19 cellular contexts compared by ENCODE assay signal in the genomic region with DNA sequence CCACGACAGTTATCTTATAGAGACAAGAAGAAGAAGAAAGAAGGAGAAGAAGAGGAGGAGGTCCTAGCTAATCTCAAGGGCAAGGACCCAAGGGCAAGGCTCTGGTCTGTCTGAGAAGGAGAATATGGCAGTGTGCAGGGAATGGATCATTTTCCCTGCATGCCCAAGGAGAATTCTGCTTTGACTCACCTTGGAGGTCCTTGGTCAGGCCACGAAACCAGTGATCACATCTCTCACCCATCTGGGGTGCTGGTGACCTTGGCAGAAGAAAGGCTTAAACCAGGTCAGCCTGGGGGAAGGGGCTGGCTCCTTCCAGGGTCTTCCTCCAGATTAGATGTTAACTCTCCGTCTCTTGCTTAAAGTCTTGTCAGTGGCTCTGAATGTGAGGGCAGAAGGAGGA. TPM values are rescaled to one million over a fixed set of nuclear protein-coding genes. Genes with fewer than 3 reads are reported as not detected.
DNase-seq lines count a peak whose midpoint lies in the region; ATAC-seq and TF ChIP-seq lines count a peak whose summit lies in the region.
"Had no signal": no experiment of that assay in that cellular context is flagged by ENCODE, and none has a peak within 500 bp of the region (broad histone marks: within the 10 kb centered on the region; RNA-seq: fewer than 3 reads in every experiment).

No MANE protein-coding gene starts in this region.

- H3K36me3 Mint-ChIP-seq in activated T-cell treated with anti-CD3 and anti-CD28 coated beads, Interleukin-2, amount 50 U/mL, for 4 hours (ENCODE audit: insufficient read depth) = peaks cover 11% of the 10 kb centered on the region
- H3K36me3 Mint-ChIP-seq in T-cell (peaks cover 24% of the 10 kb centered on the region), glutamatergic neuron (ENCODE audit: unreplicated experiment) (no peaks in the 10 kb centered on the region)

- DNase-seq in activated T-cell treated with anti-CD3 and anti-CD28 coated beads, Interleukin-2, amount 50 U/mL, for 4 hours = no peak
- no peak for DNase-seq in activated T-cell treated with anti-CD3 and anti-CD28 coated beads for 4 hours
- DNase-seq in T-cell = no peak
- no peak for DNase-seq in glutamatergic neuron
- no peak for DNase-seq in NCI-H146 (lab: John Stamatoyannopoulos, UW)
- DNase-seq in SHP77 (lab: John Stamatoyannopoulos, UW) = no peak
- DNase-seq: activated CD4-positive, alpha-beta T cell treated with anti-CD3 and anti-CD28 coated beads, Interleukin-2, amount 50 U/mL, for 48 hours; colonic mucosa; DMS 273 treated with DMSO at 0.1 percent for 48 hours; heart right ventricle; MM.1S; NCI-H2107; NCI-H774; RPMI8226 had no signal

- H3K27ac Mint-ChIP-seq in T-cell (peak overlapping the region; percentile 76 to 83), glutamatergic neuron (ENCODE audit: unreplicated experiment) (no peak overlapping the region)

- H3K4me1 Mint-ChIP-seq in activated T-cell treated with anti-CD3 and anti-CD28 coated beads, Interleukin-2, amount 50 U/mL, for 4 hours (ENCODE audit: low read depth) = peaks cover 48% of the 10 kb centered on the region
- peaks cover 43 to 53% (median 50%) of the 10 kb centered on the region in 3 donors for H3K4me1 Mint-ChIP-seq in T-cell
- H3K4me1 Mint-ChIP-seq in glutamatergic neuron (ENCODE audit: low read depth, unreplicated experiment) = peaks cover 18% of the 10 kb centered on the region

- WGBS in thymus = 90% methylated on average over 3 of the region's 3 CpGs

- H3K27ac ChIP-seq in thymus (ENCODE audit: low read depth) = peak overlapping the region; percentile 56
- H3K27ac ChIP-seq: colonic mucosa had no signal

- CTCF ChIA-PET in T-cell (lab: Charles Lee) = interaction anchor here (0.6 to 4.6 kb wide), 12 partner anchors 11 to 165 kb away, joined by 3 to 117 read pairs (median 9); partner anchors contain the start of gene ACBD4 (in 1 of the 2)

- H3K4me1 ChIP-seq in thymus (ENCODE audit: control insufficient read depth, insufficient read depth, low read length) = peaks cover 30% of the 10 kb centered on the region
- H3K4me1 ChIP-seq: colonic mucosa had no signal

- ATAC-seq in activated T-cell treated with anti-CD3 and anti-CD28 coated beads, Interleukin-2, amount 50 U/mL, for 4 hours = no peak
- ATAC-seq in T-cell (replicated peaks in 1 of 4) = no peak
- ATAC-seq in GM21786 (IDR thresholded peaks at IDR 0.05; ENCODE audit: unreplicated experiment) = no peak
- ATAC-seq: esophagus mucosa, HCT116 had no signal

- no peaks in the 10 kb centered on the region for H3K36me3 ChIP-seq in thymus (ENCODE audit: control insufficient read depth, insufficient read depth)
- H3K36me3 ChIP-seq: colonic mucosa had no signal

- H3K9me3 Mint-ChIP-seq in activated T-cell treated with anti-CD3 and anti-CD28 coated beads, Interleukin-2, amount 50 U/mL, for 4 hours = no peaks in the 10 kb centered on the region
- H3K9me3 Mint-ChIP-seq in T-cell (no peaks in the 10 kb centered on the region), glutamatergic neuron (ENCODE audit: unreplicated experiment) (peaks cover 4% of the 10 kb centered on the region)

- no peaks in the 10 kb centered on the region for H3K9me3 ChIP-seq in thymus (ENCODE audit: control insufficient read depth)
- H3K9me3 ChIP-seq: colonic mucosa, heart right ventricle had no signal

- H3K4me3 Mint-ChIP-seq in activated T-cell treated with anti-CD3 and anti-CD28 coated beads, Interleukin-2, amount 50 U/mL, for 4 hours = peak overlapping the region; percentile 88
- H3K4me3 Mint-ChIP-seq in T-cell (peak overlapping the region; percentile 84 to 88 (median 85)), glutamatergic neuron (ENCODE audit: unreplicated experiment) (peak overlapping the region; percentile 63)

- H3K27me3 Mint-ChIP-seq in activated T-cell treated with anti-CD3 and anti-CD28 coated beads, Interleukin-2, amount 50 U/mL, for 4 hours (ENCODE audit: low read depth) = no peaks in the 10 kb centered on the region
- H3K27me3 Mint-ChIP-seq in T-cell (no peaks in the 10 kb centered on the region), glutamatergic neuron (ENCODE audit: unreplicated experiment) (peaks cover 11% of the 10 kb centered on the region)

- POLR2A ChIA-PET in T-cell (lab: Charles Lee) = no interaction called here

- TF ChIP-seq CTCF in glutamatergic neuron (IDR thresholded peaks at IDR 0.05; ENCODE audit: partially characterized antibody, unreplicated experiment) = no peak

- no peaks in the 10 kb centered on the region for H3K27me3 ChIP-seq in thymus (ENCODE audit: control insufficient read depth, insufficient read depth)
- H3K27me3 ChIP-seq: heart right ventricle had no signal

- H3K4me3 ChIP-seq in thymus (ENCODE audit: low read length) = no peak overlapping the region
- H3K4me3 ChIP-seq: colonic mucosa had no signal

RNA-seq across cellular contexts. Expression of gene FMNL1, which starts 1.6 kb away (rescaled TPM):
- 100 to 1,000 TPM; 141 to 190 (median 158) TPM for total RNA-seq in activated T-cell treated with anti-CD3 and anti-CD28 coated beads, Interleukin-2, amount 50 U/mL, for 4 hours
- total RNA-seq in T-cell (100 to 1,000 TPM; 362 to 473 (median 457) TPM), glutamatergic neuron (ENCODE audit: unreplicated experiment) (24.2 TPM)
- 79.5 TPM for polyA plus RNA-seq in thymus

RNA-seq across cellular contexts. Expression of gene SPATA32, which starts 41.8 kb away (rescaled TPM):
- under 1 TPM; 0.25 to 0.63 (median 0.27) TPM for total RNA-seq in activated T-cell treated with anti-CD3 and anti-CD28 coated beads, Interleukin-2, amount 50 U/mL, for 4 hours
- total RNA-seq in T-cell (under 1 TPM in 4 of 5 donors, not detected in 1; 0.37 to 0.55 (median 0.42) TPM), glutamatergic neuron (ENCODE audit: unreplicated experiment) (not detected)
- polyA plus RNA-seq in thymus = 0.21 TPM
- total RNA-seq: colonic mucosa, myocyte had no signal
- polyA plus RNA-seq: heart right ventricle had no signal

RNA-seq across cellular contexts. Expression of gene HEXIM2, which starts 58.4 kb away (rescaled TPM):
- total RNA-seq in activated T-cell treated with anti-CD3 and anti-CD28 coated beads, Interleukin-2, amount 50 U/mL, for 4 hours = 1 to 10 TPM; 5.3 to 7.6 (median 6.2) TPM
- total RNA-seq in T-cell (1 to 10 TPM; 2.0 to 5.8 (median 3.3) TPM), glutamatergic neuron (ENCODE audit: unreplicated experiment) (8.4 TPM)
- polyA plus RNA-seq in thymus = 9.6 TPM
